ENCODE assay signal across 24 cellular contexts in the genomic region with DNA sequence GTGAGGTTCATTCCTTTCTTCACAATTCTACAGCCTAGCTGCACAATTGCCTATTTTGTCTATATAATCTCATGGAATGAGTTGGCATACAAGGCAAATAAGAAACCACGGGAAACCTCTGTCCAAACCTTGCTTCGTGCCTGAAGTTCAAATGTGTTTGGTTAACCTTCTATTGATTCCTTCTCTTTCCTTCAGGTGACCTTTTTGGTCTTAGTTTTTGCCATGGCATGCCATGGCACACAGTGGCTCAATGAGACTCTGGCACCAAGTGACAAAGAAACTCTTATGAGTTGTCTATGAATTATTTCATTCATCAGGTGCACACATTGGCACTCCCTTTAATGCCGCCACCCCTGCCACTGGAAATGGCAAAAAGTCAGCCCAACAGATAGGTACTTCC.
"Had no signal": no experiment of that assay in that cellular context is flagged by ENCODE, and none has a peak within 500 bp of the region (broad histone marks: within the 10 kb centered on the region; RNA-seq: fewer than 3 reads in every experiment).

No MANE protein-coding gene starts in this region.

- H3K27me3 ChIP-seq: ascending aorta, cardiac muscle cell, dorsolateral prefrontal cortex, gastroesophageal sphincter, right atrium auricular region, uterus had no signal

- H3K9me3 ChIP-seq: ascending aorta, gastroesophageal sphincter, right atrium auricular region, thoracic aorta, uterus had no signal

- H3K27ac ChIP-seq: ascending aorta, cardiac muscle cell, coronary artery, dorsolateral prefrontal cortex, gastroesophageal sphincter, parathyroid adenoma, thoracic aorta, uterus had no signal

- H3K79me2 ChIP-seq: parathyroid adenoma had no signal

- H3K9ac ChIP-seq: parathyroid adenoma had no signal

- H3K36me3 ChIP-seq: ascending aorta, gastroesophageal sphincter, right atrium auricular region, thoracic aorta, uterus had no signal

- ATAC-seq: effector memory CD8-positive, alpha-beta T cell; gastroesophageal sphincter; naive thymus-derived CD4-positive, alpha-beta T cell had no signal

- H3K4me1 ChIP-seq: ascending aorta, uterus had no signal

- DNase-seq: activated CD4-positive, alpha-beta T cell treated with anti-CD3 and anti-CD28 coated beads for 48 hours; activated CD4-positive, alpha-beta T cell treated with anti-CD3 and anti-CD28 coated beads, Interleukin-2, amount 50 U/mL, for 48 hours; activated CD8-positive, alpha-beta memory T cell treated with anti-CD3 and anti-CD28 coated beads, Interleukin-2, amount 50 U/mL, for 4 hours; activated effector memory CD4-positive, alpha-beta T cell treated with anti-CD3 and anti-CD28 coated beads, Interleukin-2, amount 50 U/mL, for 16 hours; activated naive CD4-positive, alpha-beta T cell treated with anti-CD3 and anti-CD28 coated beads, Interleukin-2, amount 10 ng/mL, durations not matched to agents 7 days and 5 days; activated naive CD8-positive, alpha-beta T cell treated with anti-CD3 and anti-CD28 coated beads, Interleukin-2, amount 10 ng/mL, durations not matched to agents 7 days and 5 days; activated T-cell treated with anti-CD3 and anti-CD28 coated beads, Interleukin-2, amount 50 U/mL, for 1 hour; dorsolateral prefrontal cortex; effector memory CD8-positive, alpha-beta T cell; erythroblast; mammary epithelial cell; naive thymus-derived CD4-positive, alpha-beta T cell; nucleus accumbens; stimulated activated CD4-positive, alpha-beta T cell treated with anti-CD3 and anti-CD28 coated beads, Interleukin-2, amount 100 ng/mL, for 48 hours; stimulated activated naive CD4-positive, alpha-beta T cell treated with Interleukin-2 at 50 U/mL for 16 hours; trophoblast cell; uterus had no signal

- H3K4me3 ChIP-seq: ascending aorta, cardiac muscle cell, coronary artery, dorsolateral prefrontal cortex, gastroesophageal sphincter, right atrium auricular region, thoracic aorta, uterus had no signal
